Comparison of ENCODE assay signal across 20 cellular contexts in the genomic region with DNA sequence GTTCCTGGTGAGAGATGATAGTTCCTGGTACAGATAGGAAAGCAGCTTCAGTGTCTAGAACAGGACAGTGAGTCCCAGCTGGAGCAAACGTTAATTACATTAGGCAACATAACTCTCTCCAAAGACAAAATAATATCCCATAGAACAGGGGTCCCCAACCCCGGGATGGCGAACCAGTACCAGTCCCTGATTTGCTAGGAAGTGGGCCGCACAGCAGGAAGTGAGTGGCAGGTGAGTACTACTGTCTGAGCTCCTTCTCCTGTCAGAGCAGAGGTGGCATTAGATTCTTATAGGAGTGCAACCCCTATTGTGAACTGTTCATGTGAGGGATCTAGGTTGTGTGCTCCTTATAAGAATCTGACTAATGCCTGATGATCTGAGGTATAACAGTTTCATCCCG.
"Had no signal": no experiment of that assay in that cellular context is flagged by ENCODE, and none has a peak within 500 bp of the region (broad histone marks: within the 10 kb centered on the region; RNA-seq: fewer than 3 reads in every experiment).

No MANE protein-coding gene starts in this region.

- H3K27ac ChIP-seq: coronary artery, epithelial cell of prostate, foreskin keratinocyte, gastroesophageal sphincter, heart right ventricle, left lung, lower lobe of right lung had no signal

- ATAC-seq: esophagus mucosa; foreskin keratinocyte; gastroesophageal sphincter; heart right ventricle; left cardiac atrium; left lung; left ventricle myocardium superior; lower lobe of right lung; naive thymus-derived CD4-positive, alpha-beta T cell had no signal

- H3K27me3 ChIP-seq: dorsolateral prefrontal cortex, foreskin keratinocyte, gastroesophageal sphincter, left lung had no signal

- H3K36me3 ChIP-seq: gastroesophageal sphincter, heart right ventricle, left lung, lower lobe of right lung had no signal

- H3K27me3 Mint-ChIP-seq: naive thymus-derived CD4-positive, alpha-beta T cell had no signal

- H3K9me3 ChIP-seq: lower lobe of right lung had no signal

- H3K4me3 ChIP-seq: coronary artery, dorsolateral prefrontal cortex, gastroesophageal sphincter, heart right ventricle, left lung, lower lobe of right lung had no signal

- H3K4me1 ChIP-seq: foreskin keratinocyte, gastroesophageal sphincter, heart right ventricle, left lung, lower lobe of right lung had no signal

- DNase-seq: dermis blood vessel endothelial cell; dorsolateral prefrontal cortex; effector CD4-positive, alpha-beta T cell; effector memory CD4-positive, alpha-beta T cell; erythroblast; foreskin keratinocyte; head of caudate nucleus; heart right ventricle; hippocampal formation; left cardiac atrium; left lung; left ventricle myocardium superior; lower lobe of right lung; mesenchymal stem cell; midbrain; naive thymus-derived CD4-positive, alpha-beta T cell had no signal

- H3K27ac Mint-ChIP-seq: naive thymus-derived CD4-positive, alpha-beta T cell had no signal
